Comparison of ENCODE assay signal across 8 cellular contexts in the genomic region with DNA sequence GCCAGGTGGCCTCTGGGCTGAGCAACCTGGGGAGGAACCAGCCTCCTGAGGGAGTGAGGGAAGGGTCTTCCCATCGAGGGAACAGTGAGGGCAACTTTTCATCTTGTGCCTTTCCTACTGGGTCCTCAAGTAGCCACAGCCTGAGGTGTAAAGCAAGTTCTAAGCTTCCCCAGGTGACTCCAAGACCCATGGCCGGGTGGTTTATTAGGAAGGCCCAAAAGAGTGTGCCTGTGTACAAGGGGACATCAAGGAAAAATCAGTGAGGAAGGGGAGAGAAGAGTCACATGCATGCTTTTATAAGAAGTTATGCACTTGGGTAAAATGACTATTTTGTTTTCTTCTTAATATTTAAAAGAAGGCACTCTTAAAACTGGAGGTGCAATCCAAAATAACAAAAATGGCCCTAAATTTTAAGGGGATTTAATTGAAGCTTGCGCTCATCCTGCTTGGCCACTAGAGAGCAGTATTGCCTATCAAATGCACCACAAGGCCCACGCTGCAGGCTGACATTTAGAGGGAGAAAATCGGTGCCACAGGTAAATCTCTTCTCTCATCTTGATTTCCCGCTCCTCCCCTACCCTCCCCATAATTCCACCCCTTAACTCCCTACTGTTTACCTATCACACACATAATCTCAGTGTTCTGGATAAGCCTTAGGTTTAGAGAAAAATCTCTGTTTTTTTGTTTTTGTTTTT.
DNase-seq lines count a peak whose midpoint lies in the region; ATAC-seq lines count a peak whose summit lies in the region.

No MANE protein-coding gene starts in this region.

- no peaks in the 10 kb centered on the region for H3K27me3 ChIP-seq in iPS DF 6.9 (ENCODE audit: control insufficient read depth, insufficient read depth, low read length)

- H3K4me1 ChIP-seq in iPS DF 6.9 (ENCODE audit: control insufficient read depth, insufficient read depth, low read length): no peaks in the 10 kb centered on the region; the same call in 1 of the 2 replicates

- peak; percentile 15 for DNase-seq in NK-92 treated with Interleukin-12 subunit alpha and Interleukin-12 subunit beta, amount 100 ng/mL, for 24 hours (lab: John Stamatoyannopoulos, UW)
- DNase-seq in NK-92 (lab: John Stamatoyannopoulos, UW; ENCODE audit: unreplicated experiment) (no peak), OCI-M1 (lab: John Stamatoyannopoulos, UW) (peak; percentile 64), astrocyte of the hippocampus (ENCODE audit: low read depth, low spot score) (peak; percentile 73), iPS DF 6.9 (ENCODE audit: low read depth, low spot score) (peak; percentile 58), smooth muscle cell of the brain vasculature (ENCODE audit: low read depth, low spot score) (peak; percentile 20)

- no peak overlapping the region for H3K4me3 ChIP-seq in iPS DF 6.9 (ENCODE audit: low read length)

- ATAC-seq in HG03354 (IDR thresholded peaks at IDR 0.05; ENCODE audit: poor library complexity, severe bottlenecking, unreplicated experiment) (peak; percentile 75), HG02884 (IDR thresholded peaks at IDR 0.05; ENCODE audit: unreplicated experiment) (no peak)

- H3K9me3 ChIP-seq in iPS DF 6.9 (ENCODE audit: control insufficient read depth, insufficient read depth, low read length): no peaks in the 10 kb centered on the region; the same call in 1 of the 2 replicates

- H3K27ac ChIP-seq in iPS DF 6.9 (ENCODE audit: low read length): no peak overlapping the region

- WGBS in iPS DF 6.9 (ENCODE audit: insufficient coverage, insufficient read length): 100% methylated on average over 1 of the region's 6 CpGs

- H3K36me3 ChIP-seq in iPS DF 6.9 (ENCODE audit: control insufficient read depth, insufficient read depth, low read length): no peaks in the 10 kb centered on the region
